25 cellular contexts compared by ENCODE assay signal in the genomic region with DNA sequence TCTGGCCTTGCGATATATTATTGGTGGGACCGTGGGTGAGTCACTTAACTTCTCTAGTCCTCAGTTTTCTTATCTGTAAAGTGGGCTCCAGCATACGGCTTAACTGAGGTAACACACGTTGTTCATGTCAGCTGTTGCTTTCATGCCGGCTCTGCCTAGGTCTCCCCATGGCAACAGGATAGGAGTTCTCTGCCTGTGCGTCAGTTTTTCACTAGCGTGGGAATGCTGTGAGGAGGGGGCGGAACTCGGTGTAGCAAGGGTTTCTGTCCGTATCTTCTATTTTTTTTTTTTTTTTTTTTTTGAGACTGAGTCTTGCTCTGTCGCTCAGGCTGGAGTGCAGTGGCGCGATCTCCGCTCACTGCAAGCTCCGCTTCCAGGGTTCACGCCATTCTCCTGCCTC.
"Had no signal": no experiment of that assay in that cellular context is flagged by ENCODE, and none has a peak within 500 bp of the region (broad histone marks: within the 10 kb centered on the region; RNA-seq: fewer than 3 reads in every experiment).

No MANE protein-coding gene starts in this region.

- H3K4me2 ChIP-seq: KMS-11 had no signal

- H3K27ac ChIP-seq: KMS-11 had no signal

- DNase-seq: Karpas-422, Kasumi-1, KG1, MG63, MV-4-11, NCI-H1048, NCI-H1092, NCI-H1092 treated with DMSO at 0.1 percent for 48 hours, NCI-H1105, NCI-H1105 treated with DMSO at 0.1 percent for 48 hours, NCI-H1417 treated with DMSO at 0.1 percent for 48 hours, NCI-H1436, NCI-H1436 treated with DMSO at 0.1 percent for 48 hours, NCI-H187 treated with DMSO at 0.1 percent for 48 hours, NCI-H2029, NCI-H2029 treated with DMSO at 0.1 percent for 48 hours, NCI-H2081 treated with DMSO at 0.1 percent for 48 hours, NCI-H2107, NCI-H2171, NCI-H2171 treated with DMSO at 0.1 percent for 48 hours, NCI-H226, NCI-H345, NCI-H446, NCI-H446 treated with DMSO at 0.1 percent for 48 hours had no signal

- H3K27me3 ChIP-seq: MG63 had no signal

- H3K4me3 ChIP-seq: MG63 had no signal

- H3K9ac ChIP-seq: KMS-11 had no signal

- H3K36me3 ChIP-seq: MG63 had no signal

- H3K9me3 ChIP-seq: MG63 had no signal
